In the genomic region with DNA sequence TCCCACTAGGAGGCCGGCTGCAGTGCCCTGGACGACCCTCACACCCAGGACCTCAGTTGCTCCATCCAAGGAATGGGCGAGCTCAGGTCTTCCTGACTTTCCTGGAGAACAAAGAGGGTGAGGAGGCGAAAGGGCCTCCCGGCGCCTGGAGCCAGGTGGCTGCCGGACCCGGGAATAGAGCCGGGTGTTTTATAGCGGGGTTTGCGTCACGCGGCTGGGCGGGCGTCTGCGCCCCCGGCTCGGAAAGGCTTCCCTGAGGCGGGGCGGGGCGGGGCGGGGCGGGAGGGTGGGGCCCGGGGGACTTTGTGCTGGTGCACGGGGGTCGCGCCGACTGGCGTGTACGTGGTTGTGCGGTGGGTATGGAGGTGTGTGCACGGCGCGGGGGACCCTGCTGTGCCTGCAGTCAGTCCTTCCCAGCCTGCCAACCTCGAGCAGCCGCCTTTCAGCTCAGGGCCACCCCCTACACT, we compare ENCODE assay signal across 16 cellular contexts. TPM values are rescaled to one million over a fixed set of nuclear protein-coding genes. Genes with fewer than 3 reads are reported as not detected.
A peak's percentile ranks its signal among the peaks of the same experiment; 100 is the strongest.
DNase-seq lines count a peak whose midpoint lies in the region; ATAC-seq and TF ChIP-seq lines count a peak whose summit lies in the region.
"Had no signal": no experiment of that assay in that cellular context is flagged by ENCODE, and none has a peak within 500 bp of the region (broad histone marks: within the 10 kb centered on the region; RNA-seq: fewer than 3 reads in every experiment).

No MANE protein-coding gene starts in this region.

- H3K4me1 ChIP-seq in GM23338 (ENCODE audit: insufficient read depth) (peaks cover 28% of the 10 kb centered on the region), Peyer's patch (peaks cover 6 to 69% (median 20%) of the 10 kb centered on the region in 4 donors), iPS-15b (ENCODE audit: control insufficient read depth, insufficient read depth, low read length) (peaks cover 20% of the 10 kb centered on the region)
- H3K4me1 ChIP-seq in CD8-positive, alpha-beta memory T cell (ENCODE audit: insufficient read depth, low read length) = peaks cover 8% of the 10 kb centered on the region

- H3K9me3 ChIP-seq in Peyer's patch (no peaks in the 10 kb centered on the region), iPS-15b (ENCODE audit: control insufficient read depth, insufficient read depth, low read length) (no peaks in the 10 kb centered on the region)
- no peaks in the 10 kb centered on the region for H3K9me3 ChIP-seq in CD8-positive, alpha-beta memory T cell (ENCODE audit: low read length)
- H3K9me3 ChIP-seq: BLaER1 treated with 17β-estradiol and CSF1 and Interleukin-3, amounts not matched to agents 10 nM and 100 nM; psoas muscle had no signal

- H3K4me3 Mint-ChIP-seq in GM23338 = peak overlapping the region; percentile 62; the same call in 2 of the 3 replicates
- no peak overlapping the region for H3K4me3 Mint-ChIP-seq in CD8-positive, alpha-beta memory T cell
- H3K4me3 Mint-ChIP-seq: dendritic cell treated with granulocyte-macrophage colony-stimulating factor and Interleukin-4, amounts not matched to agents 40 ng/mL and 50 ng/mL, for 4 days had no signal

- H3K4me2 ChIP-seq in GM23338 = peak overlapping the region; percentile 79

- DNase-seq in GM23338 (ENCODE audit: low spot score) (peak; percentile 77), Peyer's patch (peak in 2 of 3 donors; percentile 73 to 86), retinal pigment epithelial cell (ENCODE audit: low read depth) (no peak), cortex of kidney (lab: John Stamatoyannopoulos, UW) (no peak), dedifferentiated amniotic fluid mesenchymal stem cell (ENCODE audit: extremely low spot score) (no peak)
- DNase-seq in stimulated activated naive CD4-positive, alpha-beta T cell (lab: John Stamatoyannopoulos, UW) = no peak
- no peak for DNase-seq in CD8-positive, alpha-beta memory T cell
- DNase-seq: activated CD4-positive, alpha-beta T cell treated with anti-CD3 and anti-CD28 coated beads for 4 hours; DND-41; psoas muscle; stimulated activated CD4-positive, alpha-beta T cell treated with anti-CD3 and anti-CD28 coated beads, Interleukin-2, amount 100 ng/mL, for 24 hours; T-helper 1 cell had no signal

- no peaks in the 10 kb centered on the region; the same call in 1 of the 2 replicates for H4K20me1 ChIP-seq in GM23338 (replicated peaks; ENCODE audit: insufficient read depth)

- TF ChIP-seq CTCF in GM23338 (conservative IDR thresholded peaks at IDR 0.05; ENCODE audit: low read depth in 2 of 2) = no peak
- TF ChIP-seq CTCF in Peyer's patch (IDR thresholded peaks at IDR 0.05) = no peak
- TF ChIP-seq CTCF in retinal pigment epithelial cell (conservative IDR thresholded peaks at IDR 0.05; ENCODE audit: low read depth, low read length) = no peak

- peak; percentile 11 for ATAC-seq in GM23338
- ATAC-seq: GM12878, psoas muscle had no signal

- POLR2A ChIA-PET in CD8-positive, alpha-beta memory T cell (lab: Charles Lee) = no interaction called here

- H3K27me3 Mint-ChIP-seq in GM23338 (ENCODE audit: insufficient read depth, low read depth, poor library complexity) = peaks cover 24% of the 10 kb centered on the region
- H3K27me3 Mint-ChIP-seq in CD8-positive, alpha-beta memory T cell = peaks cover 15 to 30% of the 10 kb centered on the region in 2 donors

- H3K9ac ChIP-seq in iPS-15b (ENCODE audit: low read depth, low read length) = no peak overlapping the region
- H3K9ac ChIP-seq: BLaER1 treated with 17β-estradiol and CSF1 and Interleukin-3, amounts not matched to agents 10 nM and 100 nM had no signal

- CTCF ChIA-PET in CD8-positive, alpha-beta memory T cell (lab: Charles Lee) = interaction anchor here (1.5 kb wide), 1 partner anchor 24 kb away, joined by 3 read pairs; no protein-coding TSS in a partner anchor

- H3K36me3 ChIP-seq in GM23338 (ENCODE audit: insufficient read depth) (no peaks in the 10 kb centered on the region), Peyer's patch (no peaks in the 10 kb centered on the region), iPS-15b (ENCODE audit: control insufficient read depth, insufficient read depth, low read length) (no peaks in the 10 kb centered on the region)
- no peaks in the 10 kb centered on the region for H3K36me3 ChIP-seq in CD8-positive, alpha-beta memory T cell (ENCODE audit: insufficient read depth, low read length)
- H3K36me3 ChIP-seq: BLaER1 treated with 17β-estradiol and CSF1 and Interleukin-3, amounts not matched to agents 10 nM and 100 nM had no signal

- H2AFZ ChIP-seq in GM23338 = peak overlapping the region; percentile 92

- peak; percentile 67 to 70 for TF ChIP-seq POLR2A in Peyer's patch (IDR thresholded peaks at IDR 0.05)

- H3K27ac Mint-ChIP-seq in GM23338 = no peak overlapping the region
- no peak overlapping the region for H3K27ac Mint-ChIP-seq in CD8-positive, alpha-beta memory T cell

- peaks cover 3% of the 10 kb centered on the region; the same call in 1 of the 3 replicates for H3K9me3 Mint-ChIP-seq in GM23338
- H3K9me3 Mint-ChIP-seq in CD8-positive, alpha-beta memory T cell = no peaks in the 10 kb centered on the region
- H3K9me3 Mint-ChIP-seq: dendritic cell treated with granulocyte-macrophage colony-stimulating factor and Interleukin-4, amounts not matched to agents 40 ng/mL and 50 ng/mL, for 4 days had no signal

- H3K79me2 ChIP-seq in GM23338 (replicated peaks; ENCODE audit: insufficient read depth) = no peaks in the 10 kb centered on the region

- peaks cover 33% of the 10 kb centered on the region for H3K4me1 Mint-ChIP-seq in GM23338
- H3K4me1 Mint-ChIP-seq in CD8-positive, alpha-beta memory T cell = peaks cover 5 to 6% (median 6%) of the 10 kb centered on the region in 3 donors

- peaks cover 6% of the 10 kb centered on the region for H3K27me3 ChIP-seq in GM23338 (ENCODE audit: insufficient read depth)
- H3K27me3 ChIP-seq in Peyer's patch = no peaks in the 10 kb centered on the region
- H3K27me3 ChIP-seq in iPS-15b (ENCODE audit: control insufficient read depth, insufficient read depth, low read length) = peaks cover 19% of the 10 kb centered on the region
- peaks cover 24% of the 10 kb centered on the region for H3K27me3 ChIP-seq in CD8-positive, alpha-beta memory T cell (ENCODE audit: insufficient read depth, low read length, poor library complexity, severe bottlenecking)

- no peak overlapping the region for H3K27ac ChIP-seq in GM23338 (ENCODE audit: low read depth)
- peak overlapping the region in 3 of 4 donors; percentile 32 to 98 (median 96) for H3K27ac ChIP-seq in Peyer's patch
- no peak overlapping the region for H3K27ac ChIP-seq in CD8-positive, alpha-beta memory T cell (ENCODE audit: low read depth, low read length)
- H3K27ac ChIP-seq: BLaER1 treated with 17β-estradiol and CSF1 and Interleukin-3, amounts not matched to agents 10 nM and 100 nM; psoas muscle had no signal

- no peaks in the 10 kb centered on the region for H3F3A ChIP-seq in GM23338 (replicated peaks; ENCODE audit: low read depth)

- H3K9me2 ChIP-seq in GM23338 (ENCODE audit: insufficient read depth) = no peaks in the 10 kb centered on the region

- H3K4me3 ChIP-seq in GM23338 (peak overlapping the region; percentile 54), Peyer's patch (peak overlapping the region in 2 of 4 donors; percentile 12 to 21), iPS-15b (ENCODE audit: low read depth, low read length) (peak overlapping the region; percentile 53), retinal pigment epithelial cell (ENCODE audit: low read length) (peak overlapping the region; percentile 10)
- H3K4me3 ChIP-seq in CD8-positive, alpha-beta memory T cell (ENCODE audit: low read length) = no peak overlapping the region
- H3K4me3 ChIP-seq: BLaER1 treated with 17β-estradiol and CSF1 and Interleukin-3, amounts not matched to agents 10 nM and 100 nM; GM12878; psoas muscle had no signal

- H3K36me3 Mint-ChIP-seq in GM23338 (ENCODE audit: low read depth) = no peaks in the 10 kb centered on the region; the same call in 2 of the 3 replicates
- H3K36me3 Mint-ChIP-seq in CD8-positive, alpha-beta memory T cell = peaks cover 0 to 2% (median 0%) of the 10 kb centered on the region in 3 donors

TF ChIP-seq in GM23338, 12 proteins besides CTCF, POLR2A, EP300 and RAD21:
- peak; percentile 50 for TF ChIP-seq POLR2AphosphoS5 (IDR thresholded peaks at IDR 0.05; ENCODE audit: low read depth)
- TF ChIP-seq STAT1 (IDR thresholded peaks at IDR 0.05; ENCODE audit: unreplicated experiment) = no peak

RNA-seq across cellular contexts. Expression of gene PRKCD, which starts 4.6 kb away (rescaled TPM):
- total RNA-seq in GM23338 (2014; rRNA removed; shearing (Covaris generic)) = 10.2 and 11.8 TPM in 2 replicates
- polyA plus RNA-seq in GM23338 (2016; fragmentation: Nextera tagmentation; extraction: Ambion mirVana) = 11.3 and 12.5 TPM in 2 replicates
- 10 to 100 TPM; 36.3 to 73.1 (median 70.6) TPM for total RNA-seq in Peyer's patch
- 10 to 100 TPM; 27.2 to 27.3 TPM for total RNA-seq in CD8-positive, alpha-beta memory T cell
- 27.3 TPM for polyA plus RNA-seq in CD8-positive, alpha-beta memory T cell

RNA-seq across cellular contexts. Expression of gene RFT1, which starts 26.2 kb away (rescaled TPM):
- total RNA-seq in GM23338 (2014; rRNA removed; shearing (Covaris generic)) = 13.3 and 15.3 TPM in 2 replicates
- 11.0 and 11.3 TPM in 2 replicates for polyA plus RNA-seq in GM23338 (2016; fragmentation: Nextera tagmentation; extraction: Ambion mirVana)
- total RNA-seq in Peyer's patch = 10 to 100 TPM in 3 of 4 donors, 1 to 10 TPM in 1; 9.0 to 19.8 (median 10.8) TPM
- total RNA-seq in CD8-positive, alpha-beta memory T cell = 10 to 100 TPM; 52.7 to 58.5 TPM
- 31.3 TPM for polyA plus RNA-seq in CD8-positive, alpha-beta memory T cell

Comparison
In these comparisons a context has a peak if more than half of its experiments do, and no peak if none do; other contexts are left out.
1. DNase-seq: peak in GM23338 (single experiment) and Peyer's patch (2 of 3); none in retinal pigment epithelial cell (single experiment), stimulated activated naive CD4-positive, alpha-beta T cell (0 of 6), CD8-positive, alpha-beta memory T cell (0 of 5), cortex of kidney (single experiment) and dedifferentiated amniotic fluid mesenchymal stem cell (single experiment).
2. H3K27ac ChIP-seq: peak in Peyer's patch (3 of 4); none in GM23338 (single experiment) and CD8-positive, alpha-beta memory T cell (single experiment).